8 cellular contexts compared by ENCODE assay signal in the genomic region with DNA sequence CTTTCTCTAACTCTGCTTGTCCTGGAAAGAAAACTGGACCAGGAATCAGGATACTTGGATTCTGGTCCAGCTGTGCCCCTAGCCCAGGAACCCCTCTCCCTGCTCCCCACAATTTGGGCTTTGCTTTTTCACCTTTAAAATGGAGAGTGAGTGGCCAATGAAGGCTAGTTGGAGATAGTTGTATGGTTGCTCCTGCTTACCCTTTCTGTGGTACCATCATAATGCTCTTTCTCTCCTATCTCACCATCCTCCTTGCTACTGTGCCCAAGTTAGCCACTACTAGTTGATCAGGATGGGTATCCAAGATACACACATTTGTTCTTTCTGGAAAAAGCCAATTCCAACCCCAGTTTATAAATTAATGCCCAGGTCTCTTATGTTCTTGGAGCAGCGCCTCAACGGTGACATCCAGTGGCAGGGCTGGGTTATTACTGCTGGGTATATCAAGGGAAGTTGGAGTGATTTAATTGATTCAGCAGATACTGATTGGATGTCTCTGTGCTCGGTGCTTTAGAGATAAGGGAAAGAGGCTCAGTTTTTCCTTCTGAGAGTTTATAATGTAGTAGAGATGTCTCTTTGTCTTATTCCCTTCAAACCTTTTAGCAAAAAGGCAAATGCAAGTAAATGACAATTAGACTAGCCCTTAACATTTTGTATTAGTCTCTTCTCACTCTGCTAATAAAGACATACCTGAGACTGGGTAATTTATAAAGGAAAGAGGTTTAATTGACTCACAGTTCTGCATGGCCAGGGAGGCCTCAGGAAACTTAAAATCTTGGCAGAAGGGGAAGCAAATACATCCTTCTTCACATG. TPM values are rescaled to one million over a fixed set of nuclear protein-coding genes. Genes with fewer than 3 reads are reported as not detected.
A peak's percentile ranks its signal among the peaks of the same experiment; 100 is the strongest.
DNase-seq lines count a peak whose midpoint lies in the region; ATAC-seq, FAIRE-seq and TF ChIP-seq lines count a peak whose summit lies in the region.

No MANE protein-coding gene starts in this region.

- ATAC-seq in GM21447 (IDR thresholded peaks at IDR 0.05; ENCODE audit: unreplicated experiment): peak; percentile 78

- no peak overlapping the region for H3K4me3 ChIP-seq in WI38 (ENCODE audit: low read depth, low read length)
- H3K4me3 ChIP-seq in bronchial epithelial cell (ENCODE audit: low read depth, low read length): no peak overlapping the region
- no peak overlapping the region for H3K4me3 ChIP-seq in kidney epithelial cell (ENCODE audit: low read depth, low read length)

- peak; percentile 86 for TF ChIP-seq CTCF in WI38 (IDR thresholded peaks at IDR 0.05; ENCODE audit: low read depth, low read length)
- peak; percentile 68 for TF ChIP-seq CTCF in bronchial epithelial cell (IDR thresholded peaks at IDR 0.05; ENCODE audit: insufficient read depth, low read length, severe bottlenecking)
- peak; percentile 90 for TF ChIP-seq CTCF in kidney epithelial cell (IDR thresholded peaks at IDR 0.05; ENCODE audit: insufficient read depth, low read length, poor library complexity, severe bottlenecking)

- H3K36me3 ChIP-seq in bronchial epithelial cell (ENCODE audit: control insufficient read depth, insufficient read depth, low read length) (peaks cover 42% of the 10 kb centered on the region), kidney epithelial cell (ENCODE audit: control insufficient read depth, insufficient read depth, low read length) (peaks cover 1% of the 10 kb centered on the region)

- H3K27me3 ChIP-seq in bronchial epithelial cell (ENCODE audit: control insufficient read depth, insufficient read depth, low read length) (no peaks in the 10 kb centered on the region), kidney epithelial cell (ENCODE audit: control insufficient read depth, insufficient read depth, low read length) (no peaks in the 10 kb centered on the region)

- peak; percentile 42 for DNase-seq in COLO668 (lab: John Stamatoyannopoulos, UW; ENCODE audit: unreplicated experiment)
- DNase-seq in NCI-H146 (lab: John Stamatoyannopoulos, UW): peak; percentile 9
- peak; percentile 53 for DNase-seq in bronchial epithelial cell (ENCODE audit: low read depth)
- DNase-seq in kidney epithelial cell (ENCODE audit: low read depth): no peak
- DNase-seq in stimulated activated CD4-positive, alpha-beta T cell treated with anti-CD3 and anti-CD28 coated beads, Interleukin-4, amount 100 ng/mL, for 1 hour: peak; percentile 65
- no peak for DNase-seq in NCI-H187 (lab: John Stamatoyannopoulos, UW)

- FAIRE-seq in bronchial epithelial cell (lab: Jason Lieb, UNC): no peak

RNA-seq across cellular contexts. Expression of gene FAXDC2, which starts 38.5 kb away (rescaled TPM):
- total RNA-seq in bronchial epithelial cell (0.13 and 1.1 TPM in 2 replicates), kidney epithelial cell (0.62 and 2.6 TPM in 2 replicates)

RNA-seq across cellular contexts. Expression of gene CNOT8, which starts 46.6 kb away (rescaled TPM):
- total RNA-seq in bronchial epithelial cell (41.2 and 56.1 TPM in 2 replicates), kidney epithelial cell (82.5 and 92.4 TPM in 2 replicates)

RNA-seq across cellular contexts. Expression of gene LARP1, which starts 56.7 kb away (rescaled TPM):
- total RNA-seq in bronchial epithelial cell: 42.6 and 44.7 TPM in 2 replicates
- total RNA-seq in kidney epithelial cell: 142 and 147 TPM in 2 replicates

Comparison
In these comparisons a context has a peak if more than half of its experiments do, and no peak if none do; other contexts are left out.
1. DNase-seq: peak in COLO668 (single experiment), NCI-H146 (single experiment), bronchial epithelial cell (single experiment) and stimulated activated CD4-positive, alpha-beta T cell treated with anti-CD3 and anti-CD28 coated beads, Interleukin-4, amount 100 ng/mL, for 1 hour (single experiment); none in kidney epithelial cell (single experiment) and NCI-H187 (0 of 2).
2. Peak in every context shown above with its lines, with median percentiles within 50 percentile points of each other: CTCF ChIP-seq.